8 cellular contexts compared by ENCODE assay signal in the genomic region with DNA sequence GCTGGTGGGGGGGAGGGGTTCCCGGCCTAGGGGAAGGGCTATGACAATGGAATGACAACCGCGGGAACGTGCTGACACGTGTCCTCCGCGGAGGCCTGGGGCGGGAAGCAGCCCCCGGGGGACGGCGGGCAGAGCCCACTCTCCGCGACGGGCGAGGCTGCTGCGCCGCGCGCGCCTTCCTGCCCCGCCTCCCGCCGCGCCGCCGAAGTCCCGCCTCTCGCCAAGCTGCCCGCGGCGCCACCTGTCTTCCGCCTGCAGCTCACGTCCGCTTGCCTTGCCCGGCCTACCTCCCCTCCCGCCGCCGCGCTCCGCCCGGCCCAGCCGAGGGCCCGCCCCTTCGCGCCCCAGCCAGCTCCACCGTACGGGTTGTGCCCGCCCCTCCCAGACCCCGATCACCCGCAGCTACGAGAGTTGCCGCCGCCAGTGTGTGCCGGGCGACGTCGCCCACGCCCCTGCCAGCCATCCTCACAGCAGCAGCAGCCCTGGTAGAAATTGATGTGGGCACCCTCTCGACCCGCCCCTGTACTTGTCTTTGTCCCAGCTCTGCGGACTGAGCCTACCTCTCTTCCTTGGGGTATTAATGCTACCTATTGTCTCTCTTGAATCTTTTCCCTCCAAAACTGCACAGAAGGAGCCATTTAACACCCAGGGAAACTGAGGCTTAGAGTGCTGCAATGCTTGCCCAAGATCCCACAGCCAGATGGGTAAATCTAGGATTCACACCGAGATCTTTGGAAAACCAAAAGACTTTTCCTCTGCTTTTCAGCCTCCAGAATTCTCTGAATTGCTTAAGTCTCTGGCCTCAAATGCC. TPM values are rescaled to one million over a fixed set of nuclear protein-coding genes. Genes with fewer than 3 reads are reported as not detected.
A peak's percentile ranks its signal among the peaks of the same experiment; 100 is the strongest.
DNase-seq lines count a peak whose midpoint lies in the region; ATAC-seq and TF ChIP-seq lines count a peak whose summit lies in the region.

A gene with protein sequence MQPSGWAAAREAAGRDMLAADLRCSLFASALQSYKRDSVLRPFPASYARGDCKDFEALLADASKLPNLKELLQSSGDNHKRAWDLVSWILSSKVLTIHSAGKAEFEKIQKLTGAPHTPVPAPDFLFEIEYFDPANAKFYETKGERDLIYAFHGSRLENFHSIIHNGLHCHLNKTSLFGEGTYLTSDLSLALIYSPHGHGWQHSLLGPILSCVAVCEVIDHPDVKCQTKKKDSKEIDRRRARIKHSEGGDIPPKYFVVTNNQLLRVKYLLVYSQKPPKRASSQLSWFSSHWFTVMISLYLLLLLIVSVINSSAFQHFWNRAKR (minus strand): TSS at position 180 of the 811 bp plus-strand sequence. CDS start 457 bp downstream, outside the sequence.

- no peaks in the 10 kb centered on the region for H3K36me3 Mint-ChIP-seq in WTC11

- CTCF ChIA-PET in WTC11 (lab: Charles Lee) = interaction anchor here (0.5 to 2.9 kb wide), 33 partner anchors 8 to 639 kb away, joined by 3 to 21 read pairs (median 5); a partner anchor contains a TSS

- no peaks in the 10 kb centered on the region for H3K9me3 Mint-ChIP-seq in WTC11

- H3K4me3 ChIP-seq in cardiac fibroblast (replicated peaks in 1 of 2; ENCODE audit: low read depth in 2 of 2, low read length in 2 of 2) = peak within 1 kb of the TSS; percentile 65 to 66

- DNase-seq in AG09319 (ENCODE audit: extremely low read depth, low read depth) = no peak
- DNase-seq in NCI-H226 = peak; percentile 90
- peak; percentile 95 for DNase-seq in WTC11 (ENCODE audit: low spot score)
- peak; percentile 77 to 86 for DNase-seq in cardiac fibroblast (ENCODE audit: low read depth in 2 of 2)
- peak; percentile 97 for DNase-seq in islet precursor cell
- peak; percentile 84 to 91 (median 87) for DNase-seq in stimulated activated CD4-positive, alpha-beta T cell treated with anti-CD3 and anti-CD28 coated beads, Interleukin-12 subunit alpha, Interleukin-12 subunit beta, amount 100 ng/mL, for 48 hours (ENCODE audit: low read depth in 2 of 3, low spot score in 1 of 3)

- H3K4me3 Mint-ChIP-seq in WTC11 = peak within 1 kb of the TSS; percentile 76

- H3K27me3 Mint-ChIP-seq in WTC11 (ENCODE audit: low read depth) = peaks cover 36% of the 10 kb centered on the region

- peaks cover 17% of the 10 kb centered on the region for H3K4me1 Mint-ChIP-seq in WTC11

- POLR2A ChIA-PET in WTC11 (lab: Charles Lee) = interaction anchor here (0.5 to 2.6 kb wide), 9 partner anchors 13 to 587 kb away, joined by 3 to 16 read pairs (median 6); a partner anchor contains a TSS

- peak; percentile 96 for ATAC-seq in GM19023 (IDR thresholded peaks at IDR 0.05; ENCODE audit: unreplicated experiment)
- ATAC-seq in HG03175 (IDR thresholded peaks at IDR 0.05; ENCODE audit: unreplicated experiment) = peak; percentile 96
- peak; percentile 97 for ATAC-seq in WTC11

- peak within 1 kb of the TSS; percentile 83 for H3K27ac Mint-ChIP-seq in WTC11

- TF ChIP-seq CTCF in AG09319 (IDR thresholded peaks at IDR 0.05; ENCODE audit: low read depth, low read length) = peak; percentile 25
- no peak for TF ChIP-seq CTCF in WTC11 (IDR thresholded peaks at IDR 0.05)
- TF ChIP-seq CTCF in cardiac fibroblast (IDR thresholded peaks at IDR 0.05; ENCODE audit: low read depth, low read length) = no peak

TF ChIP-seq in WTC11, 78 proteins besides CTCF, POLR2A, EP300 and RAD21:
- TF ChIP-seq ZNF232 (CRISPR knock-in tag; IDR thresholded peaks at IDR 0.05) = 0 out of 2 replicates have a peak, but pooled peaks have one; percentile 14
- TF ChIP-seq KAT7 (CRISPR knock-in tag; IDR thresholded peaks at IDR 0.05; ENCODE audit: borderline replicate concordance) = 0 out of 2 replicates have a peak, but pooled peaks have one; percentile 35
- TF ChIP-seq ZBTB21 (CRISPR knock-in tag; IDR thresholded peaks at IDR 0.05; ENCODE audit: borderline replicate concordance) = 0 out of 2 replicates have a peak, but pooled peaks have one; percentile 13
- TF ChIP-seq, protein P1, sequence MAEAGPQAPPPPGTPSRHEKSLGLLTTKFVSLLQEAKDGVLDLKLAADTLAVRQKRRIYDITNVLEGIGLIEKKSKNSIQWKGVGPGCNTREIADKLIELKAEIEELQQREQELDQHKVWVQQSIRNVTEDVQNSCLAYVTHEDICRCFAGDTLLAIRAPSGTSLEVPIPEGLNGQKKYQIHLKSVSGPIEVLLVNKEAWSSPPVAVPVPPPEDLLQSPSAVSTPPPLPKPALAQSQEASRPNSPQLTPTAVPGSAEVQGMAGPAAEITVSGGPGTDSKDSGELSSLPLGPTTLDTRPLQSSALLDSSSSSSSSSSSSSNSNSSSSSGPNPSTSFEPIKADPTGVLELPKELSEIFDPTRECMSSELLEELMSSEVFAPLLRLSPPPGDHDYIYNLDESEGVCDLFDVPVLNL (CRISPR knock-in tag; IDR thresholded peaks at IDR 0.05; ENCODE audit: borderline replicate concordance, low read depth) = peak; percentile 69; the same call in 1 of the 2 replicates
- TF ChIP-seq GABPB1 (CRISPR knock-in tag; IDR thresholded peaks at IDR 0.05) = no peak
- 0 out of 2 replicates have a peak, but pooled peaks have one; percentile 7 for TF ChIP-seq NR2C2 (CRISPR knock-in tag; IDR thresholded peaks at IDR 0.05)
- TF ChIP-seq, protein P2, sequence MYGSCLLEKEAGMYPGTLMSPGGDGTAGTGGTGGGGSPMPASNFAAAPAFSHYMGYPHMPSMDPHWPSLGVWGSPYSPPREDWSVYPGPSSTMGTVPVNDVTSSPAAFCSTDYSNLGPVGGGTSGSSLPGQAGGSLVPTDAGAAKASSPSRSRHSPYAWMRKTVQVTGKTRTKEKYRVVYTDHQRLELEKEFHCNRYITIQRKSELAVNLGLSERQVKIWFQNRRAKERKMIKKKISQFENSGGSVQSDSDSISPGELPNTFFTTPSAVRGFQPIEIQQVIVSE (CRISPR knock-in tag; IDR thresholded peaks at IDR 0.05; ENCODE audit: borderline replicate concordance) = no peak
- peak; percentile 63; the same call in 1 of the 2 replicates for TF ChIP-seq NFE2L1 (CRISPR knock-in tag; IDR thresholded peaks at IDR 0.05)
- TF ChIP-seq, protein P3, sequence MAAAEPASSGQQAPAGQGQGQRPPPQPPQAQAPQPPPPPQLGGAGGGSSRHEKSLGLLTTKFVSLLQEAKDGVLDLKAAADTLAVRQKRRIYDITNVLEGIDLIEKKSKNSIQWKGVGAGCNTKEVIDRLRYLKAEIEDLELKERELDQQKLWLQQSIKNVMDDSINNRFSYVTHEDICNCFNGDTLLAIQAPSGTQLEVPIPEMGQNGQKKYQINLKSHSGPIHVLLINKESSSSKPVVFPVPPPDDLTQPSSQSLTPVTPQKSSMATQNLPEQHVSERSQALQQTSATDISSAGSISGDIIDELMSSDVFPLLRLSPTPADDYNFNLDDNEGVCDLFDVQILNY (CRISPR knock-in tag; IDR thresholded peaks at IDR 0.05) = peak; percentile 95
- TF ChIP-seq SP1 (CRISPR knock-in tag; conservative IDR thresholded peaks at IDR 0.05) = peak; percentile 84
- TF ChIP-seq, protein P4, sequence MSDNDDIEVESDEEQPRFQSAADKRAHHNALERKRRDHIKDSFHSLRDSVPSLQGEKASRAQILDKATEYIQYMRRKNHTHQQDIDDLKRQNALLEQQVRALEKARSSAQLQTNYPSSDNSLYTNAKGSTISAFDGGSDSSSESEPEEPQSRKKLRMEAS (CRISPR knock-in tag; IDR thresholded peaks at IDR 0.05) = peak; percentile 15; the same call in 1 of the 2 replicates
TF ChIP-seq in WTC11: peak in this region for 9.

RNA-seq across cellular contexts. Expression of the gene that starts here (rescaled TPM):
- total RNA-seq in WTC11 (2021) = 4.7 to 6.2 TPM (median 5.8 TPM) in 3 replicates
